In the genomic region with DNA sequence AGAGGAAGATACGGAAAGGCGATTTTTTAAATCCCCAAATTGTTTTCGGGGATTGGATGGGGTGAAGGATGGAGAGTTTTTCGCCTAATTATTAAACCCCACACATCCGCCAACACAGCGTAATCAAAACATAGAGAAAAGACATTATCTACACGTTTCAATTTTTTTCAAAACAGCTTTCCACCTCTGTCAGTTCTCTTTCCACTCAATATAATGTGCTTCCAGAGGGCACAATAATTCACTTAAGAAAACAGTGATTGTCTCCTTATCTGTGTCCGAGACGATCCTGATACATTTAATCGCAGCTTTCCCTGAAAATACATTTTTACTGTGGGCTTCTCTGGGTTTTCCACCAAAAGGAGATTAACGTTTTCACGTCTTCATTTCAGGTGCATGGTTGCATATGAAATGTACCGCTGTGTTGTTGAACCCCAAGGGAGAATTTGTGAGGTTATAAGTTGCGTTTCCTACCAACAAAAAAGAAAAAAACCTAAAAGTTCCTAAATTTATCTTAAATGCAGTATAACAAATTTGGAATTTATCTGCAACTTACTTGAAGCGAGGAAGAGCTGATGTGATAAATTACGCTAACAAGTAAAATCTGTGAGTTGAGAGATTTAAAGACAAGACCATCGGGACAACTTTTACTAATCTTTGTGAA, we compare ENCODE assay signal across 7 cellular contexts. TPM values are rescaled to one million over a fixed set of nuclear protein-coding genes. Genes with fewer than 3 reads are reported as not detected.
A peak's percentile ranks its signal among the peaks of the same experiment; 100 is the strongest.
DNase-seq lines count a peak whose midpoint lies in the region; ATAC-seq lines count a peak whose summit lies in the region.

No MANE protein-coding gene starts in this region.

- H3K4me1 ChIP-seq in iPS-18a (ENCODE audit: control insufficient read depth, low read depth, low read length) = peaks cover 30% of the 10 kb centered on the region

- no peaks in the 10 kb centered on the region for H3K9me3 ChIP-seq in iPS-18a (ENCODE audit: control insufficient read depth, low read depth, low read length)

- H3K27ac ChIP-seq in iPS-18a (ENCODE audit: low read length) = no peak overlapping the region

- peak overlapping the region; percentile 98 for H3K27ac Mint-ChIP-seq in activated T-helper 2 cell treated with anti-CD3 and anti-CD28 coated beads, Interferon-gamma antibody, Interleukin-2, Interleukin-4, amounts not matched to agents 10 μg/mL and 5 μg/mL and 100 μg/mL, durations not matched to agents 14 hours and 24 hours and 36 hours
- H3K27ac Mint-ChIP-seq in stimulated activated effector memory CD8-positive, alpha-beta T cell treated with anti-CD3 and anti-CD28 coated beads, Interleukin-12 subunit alpha, Interleukin-12 subunit beta, amount 100 ng/mL, for 72 hours = peak overlapping the region; percentile 98

- no peaks in the 10 kb centered on the region for H3K27me3 Mint-ChIP-seq in activated T-helper 2 cell treated with anti-CD3 and anti-CD28 coated beads, Interferon-gamma antibody, Interleukin-2, Interleukin-4, amounts not matched to agents 10 μg/mL and 5 μg/mL and 100 μg/mL, durations not matched to agents 14 hours and 24 hours and 36 hours (ENCODE audit: low read depth)

- DNase-seq in activated T-helper 2 cell treated with anti-CD3 and anti-CD28 coated beads, Interferon-gamma antibody, Interleukin-2, Interleukin-4, amounts not matched to agents 10 μg/mL and 5 μg/mL and 100 μg/mL, durations not matched to agents 14 hours and 24 hours and 36 hours (ENCODE audit: low spot score) = no peak
- no peak for DNase-seq in stimulated activated effector memory CD8-positive, alpha-beta T cell treated with anti-CD3 and anti-CD28 coated beads, Interleukin-12 subunit alpha, Interleukin-12 subunit beta, amount 100 ng/mL, for 72 hours (ENCODE audit: low spot score in 2 of 2)
- DNase-seq in middle frontal gyrus (ENCODE audit: extremely low spot score, low spot score) = no peak
- DNase-seq in HUDEP-2 (lab: John Stamatoyannopoulos, UW; ENCODE audit: unreplicated experiment in 76 of 76) = no peak

- peaks cover 20% of the 10 kb centered on the region for H3K36me3 Mint-ChIP-seq in activated T-helper 2 cell treated with anti-CD3 and anti-CD28 coated beads, Interferon-gamma antibody, Interleukin-2, Interleukin-4, amounts not matched to agents 10 μg/mL and 5 μg/mL and 100 μg/mL, durations not matched to agents 14 hours and 24 hours and 36 hours (ENCODE audit: low read depth)
- peaks cover 18% of the 10 kb centered on the region for H3K36me3 Mint-ChIP-seq in stimulated activated effector memory CD8-positive, alpha-beta T cell treated with anti-CD3 and anti-CD28 coated beads, Interleukin-12 subunit alpha, Interleukin-12 subunit beta, amount 100 ng/mL, for 72 hours

- peak overlapping the region; percentile 86 for H3K4me3 ChIP-seq in iPS-18a (ENCODE audit: low read length)

- ATAC-seq in HG02571 (IDR thresholded peaks at IDR 0.05; ENCODE audit: unreplicated experiment) (peak; percentile 13), HG03039 (IDR thresholded peaks at IDR 0.05; ENCODE audit: unreplicated experiment) (no peak)
- no peak for ATAC-seq in stimulated activated effector memory CD8-positive, alpha-beta T cell treated with anti-CD3 and anti-CD28 coated beads, Interleukin-12 subunit alpha, Interleukin-12 subunit beta, amount 100 ng/mL, for 72 hours

- peaks cover 42% of the 10 kb centered on the region for H3K4me1 Mint-ChIP-seq in activated T-helper 2 cell treated with anti-CD3 and anti-CD28 coated beads, Interferon-gamma antibody, Interleukin-2, Interleukin-4, amounts not matched to agents 10 μg/mL and 5 μg/mL and 100 μg/mL, durations not matched to agents 14 hours and 24 hours and 36 hours (ENCODE audit: low read depth)
- peaks cover 37% of the 10 kb centered on the region for H3K4me1 Mint-ChIP-seq in stimulated activated effector memory CD8-positive, alpha-beta T cell treated with anti-CD3 and anti-CD28 coated beads, Interleukin-12 subunit alpha, Interleukin-12 subunit beta, amount 100 ng/mL, for 72 hours

- no peaks in the 10 kb centered on the region for H3K36me3 ChIP-seq in iPS-18a (ENCODE audit: control insufficient read depth, low read depth, low read length)

- H3K9me3 Mint-ChIP-seq in activated T-helper 2 cell treated with anti-CD3 and anti-CD28 coated beads, Interferon-gamma antibody, Interleukin-2, Interleukin-4, amounts not matched to agents 10 μg/mL and 5 μg/mL and 100 μg/mL, durations not matched to agents 14 hours and 24 hours and 36 hours = no peaks in the 10 kb centered on the region
- H3K9me3 Mint-ChIP-seq in stimulated activated effector memory CD8-positive, alpha-beta T cell treated with anti-CD3 and anti-CD28 coated beads, Interleukin-12 subunit alpha, Interleukin-12 subunit beta, amount 100 ng/mL, for 72 hours = no peaks in the 10 kb centered on the region

- peak overlapping the region; percentile 99 for H3K4me3 Mint-ChIP-seq in activated T-helper 2 cell treated with anti-CD3 and anti-CD28 coated beads, Interferon-gamma antibody, Interleukin-2, Interleukin-4, amounts not matched to agents 10 μg/mL and 5 μg/mL and 100 μg/mL, durations not matched to agents 14 hours and 24 hours and 36 hours (ENCODE audit: low read depth)
- H3K4me3 Mint-ChIP-seq in stimulated activated effector memory CD8-positive, alpha-beta T cell treated with anti-CD3 and anti-CD28 coated beads, Interleukin-12 subunit alpha, Interleukin-12 subunit beta, amount 100 ng/mL, for 72 hours = peak overlapping the region; percentile 96

- intact Hi-C loops in activated T-helper 2 cell treated with anti-CD3 and anti-CD28 coated beads, Interferon-gamma antibody, Interleukin-2, Interleukin-4, amounts not matched to agents 10 μg/mL and 5 μg/mL and 100 μg/mL, durations not matched to agents 14 hours and 24 hours and 36 hours (cut with micrococcal nuclease) = loop anchor here (1.0 to 10.0 kb wide), 6 partner anchors 9 to 748 kb away; a partner anchor contains a TSS

- H3K27me3 ChIP-seq in iPS-18a (ENCODE audit: control insufficient read depth, insufficient read depth, low read length) = peaks cover 44% of the 10 kb centered on the region

- H3K9ac ChIP-seq in iPS-18a (ENCODE audit: low read length) = peak overlapping the region; percentile 80

RNA-seq across cellular contexts. Expression of a gene that starts 0.6 kb away (rescaled TPM):
- total RNA-seq in activated T-helper 2 cell treated with anti-CD3 and anti-CD28 coated beads, Interferon-gamma antibody, Interleukin-2, Interleukin-4, amounts not matched to agents 10 μg/mL and 5 μg/mL and 100 μg/mL, durations not matched to agents 14 hours and 24 hours and 36 hours = 17.7 and 18.1 TPM in 2 replicates

RNA-seq across cellular contexts. Expression of a gene that starts 56.2 kb away (rescaled TPM):
- 0.11 TPM in 1 of 2 replicates, not detected in the other for total RNA-seq in activated T-helper 2 cell treated with anti-CD3 and anti-CD28 coated beads, Interferon-gamma antibody, Interleukin-2, Interleukin-4, amounts not matched to agents 10 μg/mL and 5 μg/mL and 100 μg/mL, durations not matched to agents 14 hours and 24 hours and 36 hours
